In the genomic region with DNA sequence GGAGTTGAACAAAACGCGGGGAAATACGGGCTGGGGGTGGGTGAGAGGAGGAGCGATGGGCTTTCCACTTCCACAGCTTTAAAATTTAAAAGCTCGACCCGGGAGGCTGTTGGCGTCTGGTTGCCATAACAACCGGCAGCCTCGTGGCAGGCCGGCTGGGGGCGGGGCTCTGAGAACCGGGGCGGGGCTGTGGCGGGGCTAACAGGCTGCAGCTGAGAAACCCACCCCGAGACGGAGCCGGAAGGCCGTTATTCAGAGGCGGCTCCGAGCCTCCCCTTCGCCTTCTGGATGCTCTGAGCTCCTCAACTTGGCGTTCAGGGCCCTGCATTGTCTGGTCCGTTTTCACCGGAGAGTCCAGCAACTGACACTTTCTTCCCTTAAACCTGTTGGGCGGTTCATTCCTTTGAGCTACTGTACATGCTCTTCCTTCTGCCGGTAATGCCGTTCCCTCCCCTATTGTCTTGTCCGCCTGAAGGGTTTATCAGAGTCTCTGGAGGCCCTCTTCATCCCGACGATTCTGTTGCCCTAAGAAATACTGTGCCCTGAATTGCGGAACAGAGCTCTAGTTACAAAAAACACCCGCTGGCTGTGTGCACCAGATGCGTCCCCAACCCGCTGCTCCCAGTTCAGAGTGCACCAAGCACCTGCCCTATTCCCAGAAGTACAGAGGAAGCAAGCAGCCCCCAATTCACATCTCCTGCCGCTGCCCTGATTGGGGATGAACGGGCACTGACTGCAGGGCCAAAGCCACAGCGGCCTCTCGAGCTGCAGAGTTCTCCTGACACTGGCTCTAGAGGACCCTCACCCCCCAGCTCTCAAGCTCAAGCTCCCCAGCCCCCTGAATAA, we compare ENCODE assay signal across 8 cellular contexts. TPM values are rescaled to one million over a fixed set of nuclear protein-coding genes. Genes with fewer than 3 reads are reported as not detected.
DNase-seq lines count a peak whose midpoint lies in the region; ATAC-seq and TF ChIP-seq lines count a peak whose summit lies in the region.

No MANE protein-coding gene starts in this region.

- intact Hi-C loops in left lung (cut with DNase I), result no loop called here

- ATAC-seq in GM18873 (IDR thresholded peaks at IDR 0.05; ENCODE audit: low FRiP score, unreplicated experiment) (peak; percentile 25), HG03103 (IDR thresholded peaks at IDR 0.05; ENCODE audit: low read depth, unreplicated experiment) (peak; percentile 49), left lung (peak; percentile 87)

- H3K27me3 ChIP-seq in left lung, result no peaks in the 10 kb centered on the region

- H3K4me3 ChIP-seq in coronary artery, result peak overlapping the region; percentile 83
- peak overlapping the region; percentile 79 to 99 for H3K4me3 ChIP-seq in left lung

- H3K36me3 ChIP-seq in left lung, result peaks cover 0 to 6% of the 10 kb centered on the region in 2 donors

- no peak for TF ChIP-seq CTCF in AG09319 (IDR thresholded peaks at IDR 0.05; ENCODE audit: low read depth, low read length)
- TF ChIP-seq CTCF in coronary artery (IDR thresholded peaks at IDR 0.05), result no peak
- TF ChIP-seq CTCF in left lung (IDR thresholded peaks at IDR 0.05), result no peak

- H3K4me1 ChIP-seq in left lung, result peaks cover 6 to 19% of the 10 kb centered on the region in 2 donors

- DNase-seq in AG09319 (ENCODE audit: extremely low read depth, low read depth) (peak; percentile 41), NCI-H345 treated with DMSO at 0.1 percent for 48 hours (lab: John Stamatoyannopoulos, UW; ENCODE audit: unreplicated experiment) (peak; percentile 42), coronary artery (ENCODE audit: low spot score) (peak; percentile 89), left lung (peak; percentile 92 to 96)
- DNase-seq in activated CD4-positive, alpha-beta T cell treated with anti-CD3 and anti-CD28 coated beads for 48 hours, result peak; percentile 93
- peak; percentile 92 to 94 for DNase-seq in stimulated activated CD4-positive, alpha-beta T cell treated with anti-CD3 and anti-CD28 coated beads, Interleukin-2, amount 100 ng/mL, for 24 hours

- peak overlapping the region; percentile 39 to 90 for H3K27ac ChIP-seq in coronary artery
- peak overlapping the region; percentile 65 to 87 for H3K27ac ChIP-seq in left lung

- no peaks in the 10 kb centered on the region for H3K9me3 ChIP-seq in left lung

RNA-seq across cellular contexts. Expression of gene DNAAF8, which starts 0.6 kb away (rescaled TPM):
- total RNA-seq in left lung, result 1 to 10 TPM; 1.2 to 4.2 TPM

RNA-seq across cellular contexts. Expression of gene ANKS3, which starts 0.9 kb away (rescaled TPM):
- 10 to 100 TPM; 16.1 to 18.9 TPM for total RNA-seq in left lung

RNA-seq across cellular contexts. Expression of gene ZNF500, which starts 32.0 kb away (rescaled TPM):
- total RNA-seq in left lung, result 10 to 100 TPM; 12.5 to 13.6 TPM

RNA-seq across cellular contexts. Expression of gene NUDT16L1, which starts 41.6 kb away (rescaled TPM):
- total RNA-seq in left lung, result 10 to 100 TPM; 26.6 to 53.1 TPM

RNA-seq across cellular contexts. Expression of gene SEPTIN12, which starts 53.2 kb away (rescaled TPM):
- total RNA-seq in left lung, result not detected

Comparison
In these comparisons a context has a peak if more than half of its experiments do, and no peak if none do; other contexts are left out.
1. Peak in every context shown above with its lines: DNase-seq, ATAC-seq, H3K4me3 ChIP-seq and H3K27ac ChIP-seq.
2. DNase-seq: peak in every context shown above with its lines; median percentile 94 in left lung; 93 in activated CD4-positive, alpha-beta T cell treated with anti-CD3 and anti-CD28 coated beads for 48 hours; 93 in stimulated activated CD4-positive, alpha-beta T cell treated with anti-CD3 and anti-CD28 coated beads, Interleukin-2, amount 100 ng/mL, for 24 hours; 89 in coronary artery; 42 in NCI-H345 treated with DMSO at 0.1 percent for 48 hours; 41 in AG09319.
3. ATAC-seq: peak in every context shown above with its lines; median percentile 87 in left lung; 49 in HG03103; 25 in GM18873.